Comparison of ENCODE assay signal across 29 cellular contexts in genomic region chrX:142505839-142506238, GRCh38.
"Had no signal": no experiment of that assay in that cellular context is flagged by ENCODE, and none has a peak within 500 bp of the region (broad histone marks: within the 10 kb centered on the region; RNA-seq: fewer than 3 reads in every experiment).

No MANE protein-coding gene starts in this region.

- H3K27ac Mint-ChIP-seq: stimulated activated effector memory CD8-positive, alpha-beta T cell treated with anti-CD3 and anti-CD28 coated beads, Interleukin-12 subunit alpha, Interleukin-12 subunit beta, amount 100 ng/mL, for 72 hours; stimulated activated memory B cell treated with anti-CD40 and anti-IgM and Interleukin-4, amounts not matched to agents 10 μg/mL and 1 μg/mL and 100 μg/mL, for 72 hours; stimulated activated naive B cell treated with anti-CD40 and anti-IgM and Interleukin-4, amounts not matched to agents 10 μg/mL and 1 μg/mL and 100 μg/mL, for 72 hours; stimulated activated naive CD8-positive, alpha-beta T cell treated with anti-CD3 and anti-CD28 coated beads, Interleukin-15, amount 100 ng/mL, for 72 hours; stimulated activated naive CD8-positive, alpha-beta T cell treated with anti-CD3 and anti-CD28 coated beads, Interleukin-15, Interleukin-2, amounts not matched to agents 100 ng/mL and 50 ng/mL, for 24 hours; type B pancreatic cell had no signal

- H3K27ac ChIP-seq: stomach, suprapubic skin, testis, thoracic aorta, thyroid gland, tibial artery, tibial nerve, transverse colon, upper lobe of left lung, upper lobe of right lung, uterus, vagina had no signal

- H3K4me3 Mint-ChIP-seq: stimulated activated effector memory CD8-positive, alpha-beta T cell treated with anti-CD3 and anti-CD28 coated beads, Interleukin-12 subunit alpha, Interleukin-12 subunit beta, amount 100 ng/mL, for 72 hours; stimulated activated memory B cell treated with anti-CD40 and anti-IgM and Interleukin-4, amounts not matched to agents 10 μg/mL and 1 μg/mL and 100 μg/mL, for 72 hours; stimulated activated naive B cell treated with anti-CD40 and anti-IgM and Interleukin-4, amounts not matched to agents 10 μg/mL and 1 μg/mL and 100 μg/mL, for 72 hours; stimulated activated naive CD8-positive, alpha-beta T cell treated with anti-CD3 and anti-CD28 coated beads, Interleukin-15, amount 100 ng/mL, for 72 hours; stimulated activated naive CD8-positive, alpha-beta T cell treated with anti-CD3 and anti-CD28 coated beads, Interleukin-15, Interleukin-2, amounts not matched to agents 100 ng/mL and 50 ng/mL, for 24 hours; type B pancreatic cell had no signal

- H3K27me3 ChIP-seq: stomach, suprapubic skin, testis, thyroid gland, tibial artery, tibial nerve, transverse colon, upper lobe of left lung, upper lobe of right lung, uterus, vagina had no signal

- H3K27me3 Mint-ChIP-seq: stimulated activated memory B cell treated with anti-CD40 and anti-IgM and Interleukin-4, amounts not matched to agents 10 μg/mL and 1 μg/mL and 100 μg/mL, for 72 hours; stimulated activated naive B cell treated with anti-CD40 and anti-IgM and Interleukin-4, amounts not matched to agents 10 μg/mL and 1 μg/mL and 100 μg/mL, for 72 hours; stimulated activated naive CD8-positive, alpha-beta T cell treated with anti-CD3 and anti-CD28 coated beads, Interleukin-15, amount 100 ng/mL, for 72 hours; stimulated activated naive CD8-positive, alpha-beta T cell treated with anti-CD3 and anti-CD28 coated beads, Interleukin-15, Interleukin-2, amounts not matched to agents 100 ng/mL and 50 ng/mL, for 24 hours; type B pancreatic cell had no signal

- FAIRE-seq: urothelium cell line had no signal

- H3K4me1 ChIP-seq: stomach, suprapubic skin, testis, thyroid gland, tibial artery, tibial nerve, transverse colon, upper lobe of left lung, upper lobe of right lung, uterus, vagina had no signal

- H3K4me3 ChIP-seq: stomach, suprapubic skin, testis, thoracic aorta, thyroid gland, tibial artery, tibial nerve, transverse colon, upper lobe of left lung, upper lobe of right lung, uterus, vagina had no signal

- H3K9me3 Mint-ChIP-seq: stimulated activated memory B cell treated with anti-CD40 and anti-IgM and Interleukin-4, amounts not matched to agents 10 μg/mL and 1 μg/mL and 100 μg/mL, for 72 hours; stimulated activated naive B cell treated with anti-CD40 and anti-IgM and Interleukin-4, amounts not matched to agents 10 μg/mL and 1 μg/mL and 100 μg/mL, for 72 hours; stimulated activated naive CD8-positive, alpha-beta T cell treated with anti-CD3 and anti-CD28 coated beads, Interleukin-15, amount 100 ng/mL, for 72 hours; type B pancreatic cell had no signal

- H3K4me1 Mint-ChIP-seq: stimulated activated effector memory CD8-positive, alpha-beta T cell treated with anti-CD3 and anti-CD28 coated beads, Interleukin-12 subunit alpha, Interleukin-12 subunit beta, amount 100 ng/mL, for 72 hours; stimulated activated memory B cell treated with anti-CD40 and anti-IgM and Interleukin-4, amounts not matched to agents 10 μg/mL and 1 μg/mL and 100 μg/mL, for 72 hours; stimulated activated naive B cell treated with anti-CD40 and anti-IgM and Interleukin-4, amounts not matched to agents 10 μg/mL and 1 μg/mL and 100 μg/mL, for 72 hours; stimulated activated naive CD8-positive, alpha-beta T cell treated with anti-CD3 and anti-CD28 coated beads, Interleukin-15, amount 100 ng/mL, for 72 hours had no signal

- DNase-seq: stimulated activated CD4-positive, alpha-beta T cell treated with anti-CD3 and anti-CD28 coated beads, Interleukin-2, amount 100 ng/mL, for 48 hours; stimulated activated CD4-positive, alpha-beta T cell treated with anti-CD3 and anti-CD28 coated beads, Interleukin-4, amount 100 ng/mL, for 1 hour; stimulated activated CD4-positive, alpha-beta T cell treated with anti-CD3 and anti-CD28 coated beads, Interleukin-4, amount 100 ng/mL, for 24 hours; stimulated activated CD4-positive, alpha-beta T cell treated with anti-CD3 and anti-CD28 coated beads, Interleukin-4, amount 100 ng/mL, for 4 hours; stimulated activated CD8-positive, alpha-beta memory T cell treated with anti-CD3 and anti-CD28 coated beads, Interleukin-4, amount 100 ng/mL, for 48 hours; stimulated activated naive B cell treated with anti-CD40 and anti-IgM and Interleukin-4, amounts not matched to agents 10 μg/mL and 1 μg/mL and 100 μg/mL, for 72 hours; stimulated activated naive CD4-positive, alpha-beta T cell; stimulated activated naive CD4-positive, alpha-beta T cell treated with Interleukin-2 at 50 U/mL for 16 hours; stimulated activated naive CD8-positive, alpha-beta T cell treated with anti-CD3 and anti-CD28 coated beads, Interleukin-15, amount 100 ng/mL, for 72 hours; stimulated activated naive CD8-positive, alpha-beta T cell treated with anti-CD3 and anti-CD28 coated beads, Interleukin-15, Interleukin-2, amounts not matched to agents 100 U/mL and 50 U/mL, for 24 hours; stomach; substantia nigra; testis; thyroid gland; tibial artery; transverse colon; trophoblast cell; upper lobe of left lung; upper lobe of right lung; uterus had no signal

- H3K36me3 Mint-ChIP-seq: stimulated activated effector memory CD8-positive, alpha-beta T cell treated with anti-CD3 and anti-CD28 coated beads, Interleukin-12 subunit alpha, Interleukin-12 subunit beta, amount 100 ng/mL, for 72 hours; stimulated activated memory B cell treated with anti-CD40 and anti-IgM and Interleukin-4, amounts not matched to agents 10 μg/mL and 1 μg/mL and 100 μg/mL, for 72 hours; stimulated activated naive B cell treated with anti-CD40 and anti-IgM and Interleukin-4, amounts not matched to agents 10 μg/mL and 1 μg/mL and 100 μg/mL, for 72 hours; type B pancreatic cell had no signal

- H3K36me3 ChIP-seq: stomach, suprapubic skin, thoracic aorta, thyroid gland, tibial artery, tibial nerve, transverse colon, upper lobe of left lung, upper lobe of right lung, uterus, vagina had no signal

- H3K9me3 ChIP-seq: stomach, suprapubic skin, testis, thoracic aorta, thyroid gland, tibial artery, tibial nerve, transverse colon, upper lobe of left lung, upper lobe of right lung, uterus, vagina had no signal
